10 cellular contexts compared by ENCODE assay signal in genomic region chr19:16073988-16074387, GRCh38. TPM values are rescaled to one million over a fixed set of nuclear protein-coding genes. Genes with fewer than 3 reads are reported as not detected.
DNase-seq lines count a peak whose midpoint lies in the region; ATAC-seq and TF ChIP-seq lines count a peak whose summit lies in the region.
"Had no signal": no experiment of that assay in that cellular context is flagged by ENCODE, and none has a peak within 500 bp of the region (broad histone marks: within the 10 kb centered on the region; RNA-seq: fewer than 3 reads in every experiment).

No MANE protein-coding gene starts in this region.

- H3K9me3 Mint-ChIP-seq in CD4-positive, alpha-beta memory T cell = peaks cover 0 to under 1% (median 0%) of the 10 kb centered on the region in 8 donors
- H3K9me3 Mint-ChIP-seq in central memory CD8-positive, alpha-beta T cell = no peaks in the 10 kb centered on the region
- no peaks in the 10 kb centered on the region for H3K9me3 Mint-ChIP-seq in neural progenitor cell

- ATAC-seq in central memory CD8-positive, alpha-beta T cell (replicated peaks; ENCODE audit: extremely low read depth, poor library complexity, severe bottlenecking) = no peak
- ATAC-seq in GM21381 (IDR thresholded peaks at IDR 0.05; ENCODE audit: unreplicated experiment) (no peak), HG03175 (IDR thresholded peaks at IDR 0.05; ENCODE audit: unreplicated experiment) (no peak), HG02981 (IDR thresholded peaks at IDR 0.05; ENCODE audit: unreplicated experiment) (no peak)

- peaks cover 36% of the 10 kb centered on the region for H3K79me2 ChIP-seq in neural progenitor cell (ENCODE audit: low read depth)

- H3K27me3 ChIP-seq in CD4-positive, alpha-beta memory T cell (ENCODE audit: insufficient read depth, low read length) = no peaks in the 10 kb centered on the region
- no peaks in the 10 kb centered on the region for H3K27me3 ChIP-seq in neural progenitor cell
- H3K27me3 ChIP-seq: thyroid gland had no signal

- TF ChIP-seq CTCF in neural progenitor cell (IDR thresholded peaks at IDR 0.05) = no peak

- H3K27ac Mint-ChIP-seq in CD4-positive, alpha-beta memory T cell = peak overlapping the region in 6 of 7 donors; percentile 87 to 98 (median 95)
- H3K27ac Mint-ChIP-seq in central memory CD8-positive, alpha-beta T cell (ENCODE audit: low read depth) = peak overlapping the region; percentile 32
- H3K27ac Mint-ChIP-seq in neural progenitor cell = peak overlapping the region; percentile 67

- H3F3A ChIP-seq in neural progenitor cell (ENCODE audit: low read depth) = peaks cover 35% of the 10 kb centered on the region

- peak overlapping the region; percentile 56 to 92 (median 82) for H3K4me3 Mint-ChIP-seq in CD4-positive, alpha-beta memory T cell
- H3K4me3 Mint-ChIP-seq in central memory CD8-positive, alpha-beta T cell = no peak overlapping the region
- H3K4me3 Mint-ChIP-seq in neural progenitor cell = no peak overlapping the region

- H3K4me2 ChIP-seq in neural progenitor cell = no peak overlapping the region

- H3K4me3 ChIP-seq in CD4-positive, alpha-beta memory T cell (ENCODE audit: low read length in 2 of 2) = no peak overlapping the region
- H3K4me3 ChIP-seq in neural progenitor cell = no peak overlapping the region
- H3K4me3 ChIP-seq: thyroid gland had no signal

- H3K9me3 ChIP-seq in CD4-positive, alpha-beta memory T cell (ENCODE audit: control insufficient read depth in 1 of 2, low read length in 2 of 2) = no peaks in the 10 kb centered on the region
- H3K9me3 ChIP-seq in neural progenitor cell (ENCODE audit: low read depth) = no peaks in the 10 kb centered on the region
- H3K9me3 ChIP-seq: thyroid gland had no signal

- POLR2A ChIA-PET in CD4-positive, alpha-beta memory T cell (lab: Charles Lee; ENCODE audit: partially characterized antibody) = interaction anchor here (1.2 to 5.5 kb wide), 5 partner anchors 9 to 257 kb away, joined by 3 to 192 read pairs (median 6); partner anchors contain the start of gene KLF2

- no peak overlapping the region for H3K9ac ChIP-seq in neural progenitor cell

- no peaks in the 10 kb centered on the region for H3K36me3 ChIP-seq in CD4-positive, alpha-beta memory T cell (ENCODE audit: insufficient read depth, low read length)
- H3K36me3 ChIP-seq in neural progenitor cell = no peaks in the 10 kb centered on the region
- H3K36me3 ChIP-seq: thyroid gland had no signal

- H2AFZ ChIP-seq in neural progenitor cell (replicated peaks) = no peak overlapping the region

- peaks cover 1 to 14% of the 10 kb centered on the region in 2 donors for H3K36me3 Mint-ChIP-seq in CD4-positive, alpha-beta memory T cell
- H3K36me3 Mint-ChIP-seq in central memory CD8-positive, alpha-beta T cell (ENCODE audit: insufficient read depth) = peaks cover 10% of the 10 kb centered on the region
- peaks cover 4% of the 10 kb centered on the region for H3K36me3 Mint-ChIP-seq in neural progenitor cell

- no peaks in the 10 kb centered on the region for H3K27me3 Mint-ChIP-seq in CD4-positive, alpha-beta memory T cell
- H3K27me3 Mint-ChIP-seq in central memory CD8-positive, alpha-beta T cell = no peaks in the 10 kb centered on the region
- peaks cover 25% of the 10 kb centered on the region for H3K27me3 Mint-ChIP-seq in neural progenitor cell (ENCODE audit: insufficient read depth, low read depth)

- peaks cover 31 to 61% (median 44%) of the 10 kb centered on the region in 4 donors for H3K4me1 Mint-ChIP-seq in CD4-positive, alpha-beta memory T cell
- H3K4me1 Mint-ChIP-seq in central memory CD8-positive, alpha-beta T cell = peaks cover 40% of the 10 kb centered on the region
- peaks cover 26% of the 10 kb centered on the region for H3K4me1 Mint-ChIP-seq in neural progenitor cell

- peaks cover 78% of the 10 kb centered on the region for H3K4me1 ChIP-seq in CD4-positive, alpha-beta memory T cell (ENCODE audit: insufficient read depth, low read length)
- H3K4me1 ChIP-seq in neural progenitor cell = peaks cover 16% of the 10 kb centered on the region

- CTCF ChIA-PET in CD4-positive, alpha-beta memory T cell (lab: Charles Lee; ENCODE audit: partially characterized antibody) = interaction anchor here (0.6 to 9.6 kb wide), 7 partner anchors 9 to 45 kb away, joined by 3 to 145 read pairs (median 4); no protein-coding TSS in a partner anchor

- intact Hi-C loops in CD4-positive, alpha-beta memory T cell (cut with micrococcal nuclease) = no loop called here

- DNase-seq in CD4-positive, alpha-beta memory T cell = peak; percentile 37 to 56 (median 49)
- DNase-seq in M059J (ENCODE audit: low read depth) = peak; percentile 48
- DNase-seq in central memory CD8-positive, alpha-beta T cell (ENCODE audit: low spot score in 2 of 2) = no peak
- DNase-seq in neural progenitor cell (ENCODE audit: low spot score) = no peak
- DNase-seq in NCI-H1436 (lab: John Stamatoyannopoulos, UW) = no peak
- DNase-seq: cerebellar nuclear complex, thyroid gland had no signal

- peak overlapping the region; percentile 91 for H3K27ac ChIP-seq in CD4-positive, alpha-beta memory T cell (ENCODE audit: low read depth, low read length)
- H3K27ac ChIP-seq in neural progenitor cell = no peak overlapping the region
- H3K27ac ChIP-seq: thyroid gland had no signal

- peaks cover 17% of the 10 kb centered on the region for H4K20me1 ChIP-seq in neural progenitor cell (ENCODE audit: low read depth)

RNA-seq across cellular contexts. Expression of gene TPM4, which starts 2.3 kb away (rescaled TPM):
- total RNA-seq in CD4-positive, alpha-beta memory T cell = 10 to 100 TPM; 94.7 to 96.8 TPM
- 100 to 1,000 TPM in 1 of 2 donors, 10 to 100 TPM in 1; 76.7 to 134 TPM for polyA plus RNA-seq in CD4-positive, alpha-beta memory T cell
- 1,087 and 1,450 TPM in 2 replicates for total RNA-seq in M059J (2014; rRNA removed; shearing (Covaris generic))
- total RNA-seq in neural progenitor cell (ENCODE audit: low replicate concordance) = 446 and 535 TPM in 2 replicates

RNA-seq across cellular contexts. Expression of gene RAB8A, which starts 37.7 kb away (rescaled TPM):
- 10 to 100 TPM; 85.5 to 86.9 TPM for total RNA-seq in CD4-positive, alpha-beta memory T cell
- 10 to 100 TPM; 83.9 to 96.8 TPM for polyA plus RNA-seq in CD4-positive, alpha-beta memory T cell
- 110 and 159 TPM in 2 replicates for total RNA-seq in M059J (2014; rRNA removed; shearing (Covaris generic))
- 39.2 and 61.7 TPM in 2 replicates for total RNA-seq in neural progenitor cell (ENCODE audit: low replicate concordance)

Comparison
In these comparisons a context has a peak if more than half of its experiments do, and no peak if none do; other contexts are left out.
1. DNase-seq: peak in CD4-positive, alpha-beta memory T cell (5 of 5) and M059J (single experiment); none in central memory CD8-positive, alpha-beta T cell (0 of 2), neural progenitor cell (single experiment) and NCI-H1436 (single experiment).
2. H3K27ac Mint-ChIP-seq: peak in every context shown above with its lines; median percentile 95 in CD4-positive, alpha-beta memory T cell; 67 in neural progenitor cell; 32 in central memory CD8-positive, alpha-beta T cell.
3. H3K4me3 Mint-ChIP-seq: peak in CD4-positive, alpha-beta memory T cell (8 of 8); none in central memory CD8-positive, alpha-beta T cell (single experiment) and neural progenitor cell (single experiment).